Comparison of ENCODE assay signal across 12 cellular contexts in the genomic region with DNA sequence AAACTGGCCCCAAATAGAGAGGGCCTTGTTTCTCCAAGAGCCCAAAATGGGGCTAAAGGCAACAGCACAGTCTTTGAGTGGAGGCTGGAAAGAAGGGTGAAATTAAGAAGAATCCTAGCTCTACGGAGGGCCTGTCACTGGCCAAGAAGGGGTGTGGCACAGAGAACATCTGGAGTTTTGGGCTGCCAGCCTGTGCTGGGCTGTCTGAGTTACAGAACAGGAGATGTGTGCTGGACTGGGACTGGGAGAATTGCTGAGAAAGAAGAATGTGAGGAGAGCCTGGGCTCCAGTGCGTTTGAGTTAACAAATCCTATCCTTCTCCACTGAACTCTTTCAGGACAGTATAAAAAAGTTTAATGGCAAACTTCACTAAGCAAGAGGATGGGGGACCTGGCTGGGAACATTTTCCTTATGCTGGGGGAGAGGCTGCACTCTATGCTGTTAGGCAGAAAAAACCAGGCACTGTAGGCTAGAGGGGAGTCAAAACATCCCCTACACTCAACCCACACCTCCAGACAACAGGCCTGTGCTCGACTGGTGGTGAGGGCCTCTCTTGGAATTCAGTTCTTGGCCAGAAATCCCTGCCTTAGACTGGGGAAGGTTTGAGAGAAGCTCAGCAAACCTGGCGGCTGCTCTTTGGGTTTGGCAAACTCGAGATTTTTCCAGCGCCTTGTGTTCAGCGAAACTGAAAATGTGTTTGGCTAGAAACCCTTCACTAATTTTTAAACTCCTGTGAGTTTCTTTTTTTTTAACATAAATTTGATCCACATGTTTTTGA.
DNase-seq lines count a peak whose midpoint lies in the region; ATAC-seq, FAIRE-seq and TF ChIP-seq lines count a peak whose summit lies in the region.
"Had no signal": no experiment of that assay in that cellular context is flagged by ENCODE, and none has a peak within 500 bp of the region (broad histone marks: within the 10 kb centered on the region; RNA-seq: fewer than 3 reads in every experiment).

No MANE protein-coding gene starts in this region.

- no peaks in the 10 kb centered on the region for H3K4me1 ChIP-seq in prostate gland (replicated peaks)
- no peaks in the 10 kb centered on the region for H3K4me1 ChIP-seq in small intestine (ENCODE audit: control insufficient read depth in 2 of 2, insufficient read depth in 1 of 2, low read depth in 1 of 2, low read length in 1 of 2)
- H3K4me1 ChIP-seq: BE2C had no signal

- H3K27ac ChIP-seq in prostate gland, result peak overlapping the region; percentile 30 to 45
- peak overlapping the region in 1 of 2 donors; percentile 62 for H3K27ac ChIP-seq in small intestine (ENCODE audit: low read depth in 1 of 2, low read length in 1 of 2)

- no peak overlapping the region for H3K4me3 ChIP-seq in astrocyte of the spinal cord (ENCODE audit: low read depth, low read length)
- H3K4me3 ChIP-seq in prostate gland, result no peak overlapping the region
- H3K4me3 ChIP-seq in small intestine (ENCODE audit: low read depth in 1 of 2, low read length in 2 of 2), result no peak overlapping the region
- H3K4me3 ChIP-seq: GM12878 had no signal

- H3K9me3 ChIP-seq in prostate gland, result no peaks in the 10 kb centered on the region
- no peaks in the 10 kb centered on the region for H3K9me3 ChIP-seq in small intestine (ENCODE audit: control insufficient read depth, low read depth)
- H3K9me3 ChIP-seq: BE2C had no signal

- no peak for TF ChIP-seq POLR2A in prostate gland (IDR thresholded peaks at IDR 0.05)

- peak; percentile 86 for DNase-seq in AG20443 (ENCODE audit: low spot score)
- DNase-seq in astrocyte of the spinal cord (ENCODE audit: low read depth, low spot score), result peak; percentile 63
- peak; percentile 77 for DNase-seq in left ventricle myocardium superior
- DNase-seq in prostate gland (ENCODE audit: low spot score), result no peak
- DNase-seq in T1000 (lab: John Stamatoyannopoulos, UW), result no peak
- no peak for DNase-seq in small intestine
- DNase-seq in NCI-H187 (lab: John Stamatoyannopoulos, UW), result no peak
- no peak for DNase-seq in NCI-H2029 (lab: John Stamatoyannopoulos, UW)
- DNase-seq: BE2C; immature natural killer cell; stimulated activated CD4-positive, alpha-beta T cell treated with anti-CD3 and anti-CD28 coated beads, Interleukin-4, amount 100 ng/mL, for 24 hours had no signal

- H3K36me3 ChIP-seq in prostate gland (no peaks in the 10 kb centered on the region), small intestine (ENCODE audit: control insufficient read depth in 2 of 2, insufficient read depth in 2 of 2, low read length in 2 of 2) (no peaks in the 10 kb centered on the region)
- H3K36me3 ChIP-seq: BE2C had no signal

- ATAC-seq in left ventricle myocardium superior, result peak; percentile 94
- ATAC-seq: GM12878 had no signal

- in situ Hi-C loops in astrocyte of the spinal cord (cut with HindIII; ENCODE audit: low sequenced_read_pairs), result no loop called here

- no peak for TF ChIP-seq CTCF in astrocyte of the spinal cord (IDR thresholded peaks at IDR 0.05; ENCODE audit: low read depth, low read length)
- no peak for TF ChIP-seq CTCF in prostate gland (IDR thresholded peaks at IDR 0.05)

- 39% methylated on average over 7 of the region's 7 CpGs for WGBS in prostate gland
- WGBS in small intestine, 3 donors, result 66 to 88% (median 81%) methylated on average over 7 of the region's 7 CpGs

- intact Hi-C loops in left ventricle myocardium superior (cut with micrococcal nuclease) (no loop called here), prostate gland (cut with DNase I) (no loop called here)

- H3K27me3 ChIP-seq in prostate gland (replicated peaks; ENCODE audit: insufficient read depth) (no peaks in the 10 kb centered on the region), small intestine (ENCODE audit: control insufficient read depth in 2 of 2, insufficient read depth in 2 of 2, low read length in 2 of 2) (no peaks in the 10 kb centered on the region)

- FAIRE-seq in small intestine (lab: Jason Lieb, UNC), result no peak
- FAIRE-seq: GM12878 had no signal

Comparison
In these comparisons a context has a peak if more than half of its experiments do, and no peak if none do; other contexts are left out.
1. DNase-seq: peak in AG20443 (single experiment), astrocyte of the spinal cord (single experiment) and left ventricle myocardium superior (single experiment); none in prostate gland (single experiment), T1000 (single experiment), small intestine (single experiment), NCI-H187 (0 of 2) and NCI-H2029 (single experiment).